Comparison of ENCODE assay signal across 16 cellular contexts in genomic region chr19:55573929-55574328, GRCh38. TPM values are rescaled to one million over a fixed set of nuclear protein-coding genes. Genes with fewer than 3 reads are reported as not detected.
"Had no signal": no experiment of that assay in that cellular context is flagged by ENCODE, and none has a peak within 500 bp of the region (broad histone marks: within the 10 kb centered on the region; RNA-seq: fewer than 3 reads in every experiment).

No MANE protein-coding gene starts in this region.

RNA-seq across cellular contexts. Expression of gene SBK3, which starts 28.6 kb away (rescaled TPM):
- total RNA-seq: activated naive CD4-positive, alpha-beta T cell treated with anti-CD3 and anti-CD28 coated beads for 36 hours; activated naive CD4-positive, alpha-beta T cell treated with anti-CD3 and anti-CD28 coated beads, Interleukin-2, amount 50 U/mL, for 72 hours; activated naive CD8-positive, alpha-beta T cell treated with anti-CD3 and anti-CD28 coated beads for 36 hours; activated naive CD8-positive, alpha-beta T cell treated with anti-CD3 and anti-CD28 coated beads, Interleukin-2, amount 10 ng/mL, durations not matched to agents 7 days and 5 days; activated T-cell treated with anti-CD3 and anti-CD28 coated beads, Interleukin-2, amount 50 U/mL, for 4 hours; activated T-cell treated with anti-CD3 and anti-CD28 coated beads, Interleukin-2, amount 50 U/mL, for 72 hours; activated T-helper 1 cell treated with anti-CD3 and anti-CD28 coated beads, Interleukin-12 subunit alpha, Interleukin-12 subunit beta, Interleukin-2, Interleukin-4 antibody, amounts not matched to agents 30 ng/mL and 10 ng/mL and 1 ng/mL, durations not matched to agents 14 hours and 24 hours and 36 hours; activated T-helper 17 cell treated with anti-CD3 and anti-CD28 coated beads, Interleukin-2, amount 50 U/mL, for 72 hours; activated T-helper 2 cell treated with anti-CD3 and anti-CD28 coated beads, Interferon-gamma antibody, Interleukin-2, Interleukin-4, amounts not matched to agents 10 μg/mL and 5 μg/mL and 100 μg/mL, durations not matched to agents 14 hours and 24 hours and 36 hours; ascending aorta; body of pancreas; bronchial epithelial cell; cerebellum; chondrocyte had no signal
- polyA plus RNA-seq: aorta, cardiac muscle cell had no signal
